ENCODE assay signal across 18 cellular contexts in genomic region chr2:85788603-85789002, GRCh38. TPM values are rescaled to one million over a fixed set of nuclear protein-coding genes. Genes with fewer than 3 reads are reported as not detected.
"Had no signal": no experiment of that assay in that cellular context is flagged by ENCODE, and none has a peak within 500 bp of the region (broad histone marks: within the 10 kb centered on the region; RNA-seq: fewer than 3 reads in every experiment).

No MANE protein-coding gene starts in this region.

- H3K36me3 ChIP-seq: colonic mucosa had no signal

- ATAC-seq: foreskin keratinocyte; left colon; naive thymus-derived CD8-positive, alpha-beta T cell; stimulated activated naive B cell treated with anti-CD40 and anti-IgM and Interleukin-4, amounts not matched to agents 10 μg/mL and 1 μg/mL and 100 μg/mL, for 72 hours had no signal

- DNase-seq: cerebellar nuclear complex; colonic mucosa; effector CD4-positive, alpha-beta T cell; endodermal cell; erythroblast; foreskin keratinocyte; immature natural killer cell; left colon; mammary epithelial cell; stimulated activated CD4-positive, alpha-beta T cell treated with anti-CD3 and anti-CD28 coated beads, Interleukin-4, amount 100 ng/mL, for 1 hour; stimulated activated CD8-positive, alpha-beta memory T cell treated with anti-CD3 and anti-CD28 coated beads, Interleukin-4, amount 100 ng/mL, for 48 hours; stimulated activated naive B cell treated with anti-CD40 and anti-IgM and Interleukin-4, amounts not matched to agents 10 μg/mL and 1 μg/mL and 100 μg/mL, for 72 hours; stomach; upper lobe of left lung had no signal

- H3K9me3 ChIP-seq: colonic mucosa, right atrium auricular region, stomach, upper lobe of left lung, vagina had no signal

- H3K27ac ChIP-seq: colonic mucosa, foreskin keratinocyte, right atrium auricular region, stomach, vagina had no signal

- H3K4me1 ChIP-seq: colonic mucosa had no signal

- H3K27me3 ChIP-seq: colonic mucosa, right atrium auricular region, stomach, upper lobe of left lung, vagina had no signal

- H3K4me3 ChIP-seq: colonic mucosa, right atrium auricular region, smooth muscle cell, stomach, upper lobe of left lung, vagina had no signal

RNA-seq across cellular contexts. Expression of gene ATOH8, which starts 34.8 kb away (rescaled TPM):
- total RNA-seq: foreskin keratinocyte; mammary epithelial cell; naive thymus-derived CD8-positive, alpha-beta T cell had no signal
